In the genomic region with DNA sequence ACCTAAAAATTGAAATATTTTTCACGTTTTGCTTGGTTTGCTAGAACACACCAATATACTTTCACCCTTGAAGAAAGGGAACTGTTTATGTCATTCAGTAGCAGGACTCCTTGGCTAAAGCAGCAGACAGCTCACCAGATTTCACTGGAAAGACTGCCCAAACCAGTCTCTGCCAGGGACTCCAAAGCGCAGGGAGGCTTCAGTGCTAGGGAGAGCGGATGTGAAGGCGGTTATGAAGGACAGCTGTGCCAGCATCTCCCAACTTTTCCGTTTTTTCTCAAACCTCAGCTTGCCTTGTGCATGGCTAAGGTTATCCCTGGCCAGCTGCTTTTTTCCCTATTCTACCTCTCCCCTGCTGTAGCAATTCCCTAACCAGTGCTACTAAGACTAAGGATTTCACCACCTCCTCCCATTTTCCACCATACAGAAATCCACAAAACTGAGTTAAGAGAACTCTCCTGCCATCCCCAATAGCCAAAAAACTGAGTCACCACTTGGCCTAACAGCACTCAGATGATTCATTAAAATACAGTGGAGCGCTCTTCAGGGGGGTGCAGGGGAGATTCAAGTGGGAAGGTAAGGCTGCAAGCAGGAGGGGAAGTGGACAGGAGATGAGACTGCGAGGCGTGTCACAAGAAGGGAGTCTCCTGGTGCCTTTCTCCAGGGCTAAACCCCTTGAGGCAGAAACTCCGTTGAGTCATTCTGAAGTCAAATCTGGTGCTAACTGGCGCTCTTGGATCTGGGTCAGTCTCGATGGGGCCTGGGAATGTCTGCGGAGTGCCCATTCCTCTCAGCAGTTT, we compare ENCODE assay signal across 11 cellular contexts.
A peak's percentile ranks its signal among the peaks of the same experiment; 100 is the strongest.
DNase-seq lines count a peak whose midpoint lies in the region; ATAC-seq and TF ChIP-seq lines count a peak whose summit lies in the region.
"Had no signal": no experiment of that assay in that cellular context is flagged by ENCODE, and none has a peak within 500 bp of the region (broad histone marks: within the 10 kb centered on the region; RNA-seq: fewer than 3 reads in every experiment).

No MANE protein-coding gene starts in this region.

- H3K9me3 ChIP-seq in hepatocyte (ENCODE audit: low read depth) (no peaks in the 10 kb centered on the region), subcutaneous abdominal adipose tissue (ENCODE audit: control insufficient read depth in 5 of 5, low read length in 5 of 5) (no peaks in the 10 kb centered on the region), WERI-Rb-1 (ENCODE audit: severe bottlenecking) (no peaks in the 10 kb centered on the region)

- peak; percentile 85 for DNase-seq in HS-5 (ENCODE audit: low read depth)
- DNase-seq in astrocyte of the hippocampus (ENCODE audit: low read depth, low spot score), result peak; percentile 84
- peak; percentile 32 for DNase-seq in hepatocyte (ENCODE audit: low spot score)
- DNase-seq in HUDEP-2 (lab: John Stamatoyannopoulos, UW; ENCODE audit: unreplicated experiment in 76 of 76), result no peak
- DNase-seq in COLO668 (lab: John Stamatoyannopoulos, UW; ENCODE audit: unreplicated experiment), result no peak
- no peak for DNase-seq in WERI-Rb-1
- DNase-seq: activated T-cell treated with anti-CD3 and anti-CD28 coated beads, Interleukin-2, amount 50 U/mL, for 48 hours; erythroblast; retina had no signal

- H3K9me2 ChIP-seq in hepatocyte (replicated peaks; ENCODE audit: insufficient read depth), result no peaks in the 10 kb centered on the region

- H3K4me3 ChIP-seq in hepatocyte (no peak overlapping the region), subcutaneous abdominal adipose tissue (ENCODE audit: low read depth in 1 of 5, low read length in 5 of 5) (peak overlapping the region in 1 of 5 donors; percentile 25), WERI-Rb-1 (ENCODE audit: low read depth, low read length) (no peak overlapping the region)

- TF ChIP-seq CTCF in hepatocyte (IDR thresholded peaks at IDR 0.05; ENCODE audit: poor library complexity) (no peak), WERI-Rb-1 (IDR thresholded peaks at IDR 0.05; ENCODE audit: low read depth, low read length) (no peak)

- no peaks in the 10 kb centered on the region for H4K20me1 ChIP-seq in hepatocyte (ENCODE audit: insufficient read depth, poor library complexity, severe bottlenecking)

- H3K27ac ChIP-seq in hepatocyte, result peak overlapping the region; percentile 23
- H3K27ac ChIP-seq in subcutaneous abdominal adipose tissue (ENCODE audit: low read depth, low read length), result peak overlapping the region; percentile 54
- no peak overlapping the region for H3K27ac ChIP-seq in WERI-Rb-1

- no peaks in the 10 kb centered on the region for H3K27me3 ChIP-seq in hepatocyte
- no peaks in the 10 kb centered on the region for H3K27me3 ChIP-seq in subcutaneous abdominal adipose tissue (ENCODE audit: control insufficient read depth in 5 of 5, insufficient read depth in 4 of 5, low read length in 5 of 5)
- H3K27me3 ChIP-seq in WERI-Rb-1 (ENCODE audit: insufficient read depth, low read depth, severe bottlenecking), result no peaks in the 10 kb centered on the region

- H3K36me3 ChIP-seq in hepatocyte (replicated peaks; ENCODE audit: insufficient read depth, low read depth), result no peaks in the 10 kb centered on the region
- no peaks in the 10 kb centered on the region for H3K36me3 ChIP-seq in subcutaneous abdominal adipose tissue (ENCODE audit: control insufficient read depth in 5 of 5, insufficient read depth in 5 of 5, low read length in 5 of 5)
- no peaks in the 10 kb centered on the region for H3K36me3 ChIP-seq in WERI-Rb-1

- H3K4me2 ChIP-seq in hepatocyte, result no peak overlapping the region

- H2AFZ ChIP-seq in hepatocyte, result no peak overlapping the region

- WGBS in hepatocyte (ENCODE audit: low lambda C conversion rate, missing lambda C conversion rate), result 76% methylated on average over 12 of the region's 12 CpGs

- ATAC-seq in HG03342 (IDR thresholded peaks at IDR 0.05; ENCODE audit: unreplicated experiment), result no peak

- peaks cover 3% of the 10 kb centered on the region for H3K4me1 ChIP-seq in hepatocyte (ENCODE audit: insufficient read depth)
- peaks cover 0 to 28% (median 21%) of the 10 kb centered on the region in 5 donors for H3K4me1 ChIP-seq in subcutaneous abdominal adipose tissue (ENCODE audit: control insufficient read depth in 5 of 5, insufficient read depth in 5 of 5, low read length in 5 of 5)

- H3K79me2 ChIP-seq in hepatocyte, result no peaks in the 10 kb centered on the region

- H3K9ac ChIP-seq in subcutaneous abdominal adipose tissue (ENCODE audit: low read length in 5 of 5), result peak overlapping the region in 1 of 5 donors; percentile 8

Comparison
In these comparisons a context has a peak if more than half of its experiments do, and no peak if none do; other contexts are left out.
1. DNase-seq: peak in HS-5 (single experiment), astrocyte of the hippocampus (single experiment) and hepatocyte (single experiment); none in HUDEP-2 (0 of 76), COLO668 (single experiment) and WERI-Rb-1 (single experiment).